ENCODE assay signal across 2 cellular contexts in the genomic region with DNA sequence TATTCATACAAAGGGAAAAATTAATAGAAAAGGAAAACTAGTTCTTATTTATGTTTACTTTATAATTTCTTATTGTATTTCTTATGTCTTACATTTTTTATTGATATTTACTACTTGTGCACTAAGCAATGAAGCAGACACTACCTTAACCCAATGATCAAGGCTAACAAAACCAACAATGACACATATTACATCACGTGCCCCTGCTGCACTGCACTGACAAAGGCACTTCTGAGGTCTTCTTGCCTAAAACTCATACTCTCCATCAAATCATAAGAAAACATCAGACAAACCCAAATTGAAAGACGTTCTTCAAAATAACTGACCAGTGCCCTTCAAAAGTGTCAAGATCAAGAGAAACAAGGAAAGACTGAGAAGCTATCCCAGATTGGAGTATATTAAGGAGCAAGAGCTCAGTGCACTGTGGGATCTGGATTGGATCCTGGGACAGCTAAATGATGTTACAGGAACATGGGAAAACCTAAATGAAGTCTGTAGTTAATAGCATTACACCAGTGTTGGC.
TF ChIP-seq lines count a peak whose summit lies in the region.

No MANE protein-coding gene starts in this region.

TF ChIP-seq in SK-N-SH, 30 proteins besides CTCF, POLR2A, EP300 and RAD21:
- TF ChIP-seq, protein P1, sequence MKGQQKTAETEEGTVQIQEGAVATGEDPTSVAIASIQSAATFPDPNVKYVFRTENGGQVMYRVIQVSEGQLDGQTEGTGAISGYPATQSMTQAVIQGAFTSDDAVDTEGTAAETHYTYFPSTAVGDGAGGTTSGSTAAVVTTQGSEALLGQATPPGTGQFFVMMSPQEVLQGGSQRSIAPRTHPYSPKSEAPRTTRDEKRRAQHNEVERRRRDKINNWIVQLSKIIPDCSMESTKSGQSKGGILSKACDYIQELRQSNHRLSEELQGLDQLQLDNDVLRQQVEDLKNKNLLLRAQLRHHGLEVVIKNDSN (IDR thresholded peaks at IDR 0.05; ENCODE audit: borderline replicate concordance, low read depth) = no peak
- TF ChIP-seq SMC3 (IDR thresholded peaks at IDR 0.05; ENCODE audit: low read depth, low read length) (no peak), FOXM1 (IDR thresholded peaks at IDR 0.05; ENCODE audit: low read depth) (no peak), NRF1 (IDR thresholded peaks at IDR 0.05; ENCODE audit: low read depth, low read length) (no peak), ELF1 (IDR thresholded peaks at IDR 0.05) (no peak), EZH2phosphoT487 (IDR thresholded peaks at IDR 0.05; ENCODE audit: borderline replicate concordance, low read depth) (no peak), REST (IDR thresholded peaks at IDR 0.05; ENCODE audit: low read depth, low read length) (no peak), TAF1 (IDR thresholded peaks at IDR 0.05; ENCODE audit: borderline replicate concordance, low read depth, low read length) (no peak), SIN3A (IDR thresholded peaks at IDR 0.05; ENCODE audit: borderline replicate concordance, low read depth, low read length) (no peak), TEAD4 (IDR thresholded peaks at IDR 0.05; ENCODE audit: borderline replicate concordance, insufficient read depth) (no peak), MEF2A (IDR thresholded peaks at IDR 0.05; ENCODE audit: borderline replicate concordance, low read depth) (no peak)
- TF ChIP-seq, protein P2, sequence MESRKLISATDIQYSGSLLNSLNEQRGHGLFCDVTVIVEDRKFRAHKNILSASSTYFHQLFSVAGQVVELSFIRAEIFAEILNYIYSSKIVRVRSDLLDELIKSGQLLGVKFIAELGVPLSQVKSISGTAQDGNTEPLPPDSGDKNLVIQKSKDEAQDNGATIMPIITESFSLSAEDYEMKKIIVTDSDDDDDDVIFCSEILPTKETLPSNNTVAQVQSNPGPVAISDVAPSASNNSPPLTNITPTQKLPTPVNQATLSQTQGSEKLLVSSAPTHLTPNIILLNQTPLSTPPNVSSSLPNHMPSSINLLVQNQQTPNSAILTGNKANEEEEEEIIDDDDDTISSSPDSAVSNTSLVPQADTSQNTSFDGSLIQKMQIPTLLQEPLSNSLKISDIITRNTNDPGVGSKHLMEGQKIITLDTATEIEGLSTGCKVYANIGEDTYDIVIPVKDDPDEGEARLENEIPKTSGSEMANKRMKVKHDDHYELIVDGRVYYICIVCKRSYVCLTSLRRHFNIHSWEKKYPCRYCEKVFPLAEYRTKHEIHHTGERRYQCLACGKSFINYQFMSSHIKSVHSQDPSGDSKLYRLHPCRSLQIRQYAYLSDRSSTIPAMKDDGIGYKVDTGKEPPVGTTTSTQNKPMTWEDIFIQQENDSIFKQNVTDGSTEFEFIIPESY (IDR thresholded peaks at IDR 0.05; ENCODE audit: borderline replicate concordance, low read depth) = no peak
- TF ChIP-seq, protein P3, sequence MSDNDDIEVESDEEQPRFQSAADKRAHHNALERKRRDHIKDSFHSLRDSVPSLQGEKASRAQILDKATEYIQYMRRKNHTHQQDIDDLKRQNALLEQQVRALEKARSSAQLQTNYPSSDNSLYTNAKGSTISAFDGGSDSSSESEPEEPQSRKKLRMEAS (IDR thresholded peaks at IDR 0.05; ENCODE audit: low read depth) = no peak

TF ChIP-seq in SK-N-SH treated with all-trans-retinoic acid at 6 μM for 48 hours, 23 proteins besides CTCF, POLR2A, EP300 and RAD21:
- TF ChIP-seq ISL1 (CRISPR knock-in tag; IDR thresholded peaks at IDR 0.05) (no peak), ZNF70 (CRISPR knock-in tag; IDR thresholded peaks at IDR 0.05) (no peak), ARNTL (CRISPR knock-in tag; IDR thresholded peaks at IDR 0.05; ENCODE audit: borderline replicate concordance, low read depth) (no peak), OSR1 (CRISPR knock-in tag; IDR thresholded peaks at IDR 0.05) (no peak)
